Comparison of ENCODE assay signal across 8 cellular contexts in genomic region chr16:88264641-88265285, GRCh38.
A peak's percentile ranks its signal among the peaks of the same experiment; 100 is the strongest.
DNase-seq lines count a peak whose midpoint lies in the region; ATAC-seq and TF ChIP-seq lines count a peak whose summit lies in the region.

No MANE protein-coding gene starts in this region.

- H3F3A ChIP-seq in PC-9 (ENCODE audit: insufficient read depth, low read depth): no peaks in the 10 kb centered on the region

- peak overlapping the region; percentile 78 for H3K4me2 ChIP-seq in PC-9

- CTCF ChIA-PET in PC-9 (lab: Charles Lee): no interaction called here

- POLR2A ChIA-PET in PC-9 (lab: Charles Lee; ENCODE audit: unreplicated experiment): no interaction called here

- intact Hi-C loops in PC-9 (cut with micrococcal nuclease; ENCODE audit: unreplicated experiment) (loop anchor here (1.0 kb wide), 2 partner anchors 40 to 68 kb away; no protein-coding TSS in a partner anchor), head of caudate nucleus (cut with DNase I) (no loop called here), prostate gland (cut with DNase I) (no loop called here)

- no peak for TF ChIP-seq POLR2A in prostate gland (IDR thresholded peaks at IDR 0.05)

- 52% methylated on average over 18 of the region's 30 CpGs for WGBS in prostate gland

- H2AFZ ChIP-seq in PC-9: no peak overlapping the region

- peaks cover 16% of the 10 kb centered on the region; the same call in 1 of the 2 replicates for H3K4me1 ChIP-seq in PC-9 (replicated peaks; ENCODE audit: insufficient read depth)
- H3K4me1 ChIP-seq in prostate gland (replicated peaks): peaks cover 3% of the 10 kb centered on the region

- no peaks in the 10 kb centered on the region for H3K36me3 ChIP-seq in PC-9 (ENCODE audit: low read depth)
- no peaks in the 10 kb centered on the region for H3K36me3 ChIP-seq in prostate gland

- no TSS peak for BruUV-seq in PC-9 (replicated peaks; lab: Mats Ljungman, UMichigan)

- H3K79me2 ChIP-seq in PC-9 (ENCODE audit: low read depth): no peaks in the 10 kb centered on the region

- peak; percentile 59 for ATAC-seq in HG02623 (IDR thresholded peaks at IDR 0.05; ENCODE audit: unreplicated experiment)

- peak; percentile 10 for DNase-seq in G401 (ENCODE audit: low spot score)
- DNase-seq in PC-9: peak; percentile 93 to 99
- DNase-seq in activated naive CD4-positive, alpha-beta T cell treated with anti-CD3 and anti-CD28 coated beads, Interleukin-2, amount 50 U/mL, for 16 hours: peak; percentile 23
- peak in 29 of 42 donors; percentile 11 to 82 (median 40) for DNase-seq in head of caudate nucleus
- DNase-seq in prostate gland (ENCODE audit: low spot score): peak; percentile 89
- no peak for DNase-seq in GM19240 (ENCODE audit: insufficient read length, low spot score)
- DNase-seq in HuH-7 (ENCODE audit: low spot score): no peak

- H3K4me3 ChIP-seq in PC-9: peak overlapping the region; percentile 45; the same call in 1 of the 2 replicates
- no peak overlapping the region for H3K4me3 ChIP-seq in prostate gland

- no peaks in the 10 kb centered on the region for H3K27me3 ChIP-seq in PC-9 (ENCODE audit: insufficient read depth, low read depth)
- H3K27me3 ChIP-seq in prostate gland (replicated peaks; ENCODE audit: insufficient read depth): no peaks in the 10 kb centered on the region

- H3K9me2 ChIP-seq in PC-9 (ENCODE audit: insufficient read depth): no peaks in the 10 kb centered on the region

- in situ Hi-C loops in G401 (cut with HindIII; ENCODE audit: low sequenced_read_pairs): no loop called here

- TF ChIP-seq CTCF in PC-9 (conservative IDR thresholded peaks at IDR 0.05) (no peak), prostate gland (IDR thresholded peaks at IDR 0.05) (no peak)

- H4K20me1 ChIP-seq in PC-9 (ENCODE audit: insufficient read depth): no peaks in the 10 kb centered on the region

- H3K9me3 ChIP-seq in PC-9 (ENCODE audit: insufficient read depth, low read depth) (no peaks in the 10 kb centered on the region), prostate gland (no peaks in the 10 kb centered on the region)

- peak overlapping the region; percentile 58 for H3K27ac ChIP-seq in PC-9
- peak overlapping the region; percentile 24 to 44 for H3K27ac ChIP-seq in prostate gland

Comparison
In these comparisons a context has a peak if more than half of its experiments do, and no peak if none do; other contexts are left out.
1. DNase-seq: peak in G401 (single experiment), PC-9 (2 of 2), activated naive CD4-positive, alpha-beta T cell treated with anti-CD3 and anti-CD28 coated beads, Interleukin-2, amount 50 U/mL, for 16 hours (single experiment), head of caudate nucleus (29 of 42) and prostate gland (single experiment); none in GM19240 (single experiment) and HuH-7 (single experiment).